2 cellular contexts compared by ENCODE assay signal in the genomic region with DNA sequence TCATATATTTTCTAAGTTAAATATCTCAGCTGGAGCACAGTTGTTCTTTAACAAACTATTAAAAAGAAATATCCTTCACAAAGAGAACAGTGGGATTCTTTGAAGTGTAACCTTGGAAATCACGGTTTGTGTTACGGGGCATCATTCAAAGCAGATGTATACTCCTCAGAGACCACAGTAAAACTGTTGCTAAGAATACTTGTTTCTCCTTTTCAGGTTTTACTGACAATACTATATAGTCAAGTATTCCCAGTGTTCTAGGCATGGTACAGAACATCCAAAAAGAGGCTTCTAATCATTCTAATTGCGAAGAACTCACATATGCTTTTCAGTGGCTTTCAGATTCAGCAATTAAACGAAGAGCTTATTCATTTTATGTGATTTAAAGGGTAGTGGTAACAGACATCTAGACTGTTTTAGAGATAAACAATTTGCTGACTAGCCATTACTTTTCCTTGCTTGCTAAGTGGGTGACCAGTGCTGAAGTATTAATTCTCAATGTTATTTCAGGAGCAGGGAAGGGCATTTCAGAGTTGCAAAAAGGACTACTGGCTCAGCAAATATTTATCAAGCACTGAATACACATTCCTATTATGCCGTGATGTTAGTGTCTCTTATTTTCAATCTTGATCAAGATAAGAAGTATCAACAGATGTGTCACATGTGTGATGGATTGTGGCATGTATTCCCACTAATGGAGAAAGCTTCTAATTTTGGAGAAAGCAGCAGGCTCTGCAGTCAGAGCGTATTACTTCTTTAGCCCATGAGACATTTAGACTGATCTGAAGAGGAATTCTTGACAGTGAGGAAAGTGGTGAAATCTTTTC.
TF ChIP-seq lines count a peak whose summit lies in the region.

No MANE protein-coding gene starts in this region.

TF ChIP-seq in WTC11, 78 proteins besides CTCF, POLR2A, EP300 and RAD21 (continued from another document):
- no peak for TF ChIP-seq ZNF121 (CRISPR knock-in tag; IDR thresholded peaks at IDR 0.05)
- TF ChIP-seq, protein P1, sequence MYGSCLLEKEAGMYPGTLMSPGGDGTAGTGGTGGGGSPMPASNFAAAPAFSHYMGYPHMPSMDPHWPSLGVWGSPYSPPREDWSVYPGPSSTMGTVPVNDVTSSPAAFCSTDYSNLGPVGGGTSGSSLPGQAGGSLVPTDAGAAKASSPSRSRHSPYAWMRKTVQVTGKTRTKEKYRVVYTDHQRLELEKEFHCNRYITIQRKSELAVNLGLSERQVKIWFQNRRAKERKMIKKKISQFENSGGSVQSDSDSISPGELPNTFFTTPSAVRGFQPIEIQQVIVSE (CRISPR knock-in tag; IDR thresholded peaks at IDR 0.05; ENCODE audit: borderline replicate concordance), result no peak
- TF ChIP-seq FOXK1 (CRISPR knock-in tag; IDR thresholded peaks at IDR 0.05), result no peak
- TF ChIP-seq CREM (CRISPR knock-in tag; IDR thresholded peaks at IDR 0.05), result no peak
- no peak for TF ChIP-seq ZNF138 (CRISPR knock-in tag; conservative IDR thresholded peaks at IDR 0.05)
- TF ChIP-seq, protein P2, sequence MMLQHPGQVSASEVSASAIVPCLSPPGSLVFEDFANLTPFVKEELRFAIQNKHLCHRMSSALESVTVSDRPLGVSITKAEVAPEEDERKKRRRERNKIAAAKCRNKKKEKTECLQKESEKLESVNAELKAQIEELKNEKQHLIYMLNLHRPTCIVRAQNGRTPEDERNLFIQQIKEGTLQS (CRISPR knock-in tag; conservative IDR thresholded peaks at IDR 0.05), result no peak
- TF ChIP-seq, protein P3, sequence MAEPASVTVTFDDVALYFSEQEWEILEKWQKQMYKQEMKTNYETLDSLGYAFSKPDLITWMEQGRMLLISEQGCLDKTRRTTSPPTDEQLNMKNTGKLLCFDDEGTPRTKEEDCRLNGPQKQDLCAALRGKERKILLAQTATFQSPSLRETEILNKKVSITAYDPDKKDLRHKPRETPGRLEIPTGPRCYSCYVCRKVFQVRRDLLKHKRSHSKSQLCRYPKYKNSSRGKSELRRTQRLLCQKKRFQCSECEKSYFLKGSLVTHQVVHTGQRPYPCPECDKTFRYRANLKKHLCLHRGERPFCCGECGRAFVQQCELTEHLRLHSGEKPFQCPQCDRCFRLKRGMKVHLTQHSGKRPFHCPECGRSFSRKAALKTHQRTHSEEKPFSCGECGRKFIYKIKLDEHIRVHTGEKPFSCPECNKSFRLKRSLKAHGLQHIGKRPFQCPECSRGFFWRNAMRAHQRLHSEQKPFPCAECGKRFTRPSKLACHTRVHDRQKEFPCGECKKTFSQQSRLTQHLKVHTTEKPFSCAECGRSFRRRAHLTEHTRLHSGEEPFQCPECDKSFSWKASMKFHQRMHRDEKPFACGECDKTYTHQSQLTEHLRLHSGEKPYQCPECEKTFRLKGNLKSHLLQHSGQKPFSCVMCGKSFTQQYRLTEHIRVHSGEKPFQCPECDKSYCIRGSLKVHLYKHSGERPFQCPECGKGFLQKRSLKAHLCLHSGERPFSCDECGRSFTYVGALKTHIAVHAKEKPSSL (CRISPR knock-in tag; conservative IDR thresholded peaks at IDR 0.05), result no peak

TF ChIP-seq in HepG2, 621 proteins besides CTCF, POLR2A, EP300 and RAD21 (continued from another document):
- TF ChIP-seq, protein P4, sequence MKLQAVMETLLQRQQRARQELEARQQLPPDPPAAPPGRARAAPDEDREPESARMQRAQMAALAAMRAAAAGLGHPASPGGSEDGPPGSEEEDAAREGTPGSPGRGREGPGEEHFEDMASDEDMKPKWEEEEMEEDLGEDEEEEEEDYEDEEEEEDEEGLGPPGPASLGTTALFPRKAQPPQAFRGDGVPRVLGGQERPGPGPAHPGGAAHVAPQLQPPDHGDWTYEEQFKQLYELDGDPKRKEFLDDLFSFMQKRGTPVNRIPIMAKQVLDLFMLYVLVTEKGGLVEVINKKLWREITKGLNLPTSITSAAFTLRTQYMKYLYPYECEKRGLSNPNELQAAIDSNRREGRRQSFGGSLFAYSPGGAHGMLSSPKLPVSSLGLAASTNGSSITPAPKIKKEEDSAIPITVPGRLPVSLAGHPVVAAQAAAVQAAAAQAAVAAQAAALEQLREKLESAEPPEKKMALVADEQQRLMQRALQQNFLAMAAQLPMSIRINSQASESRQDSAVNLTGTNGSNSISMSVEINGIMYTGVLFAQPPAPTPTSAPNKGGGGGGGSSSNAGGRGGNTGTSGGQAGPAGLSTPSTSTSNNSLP (IDR thresholded peaks at IDR 0.05; ENCODE audit: low read depth, low read length), result 0 out of 2 replicates have a peak, but pooled peaks have one; percentile 13
- TF ChIP-seq MAFK (conservative IDR thresholded peaks at IDR 0.05 in 1 of 2, IDR thresholded peaks at IDR 0.05 in 1 of 2; ENCODE audit: low read length in 2 of 2) (peak; percentile 61 to 81; a peak in 3 of 4 replicates), CHD4 (IDR thresholded peaks at IDR 0.05; ENCODE audit: borderline replicate concordance, low read length) (no peak), MAFF (IDR thresholded peaks at IDR 0.05; ENCODE audit: low read depth, low read length) (peak; percentile 78), NCOA5 (CRISPR knock-in tag; IDR thresholded peaks at IDR 0.05) (no peak), ZNF720 (CRISPR knock-in tag; IDR thresholded peaks at IDR 0.05) (no peak), PHF5A (CRISPR knock-in tag; IDR thresholded peaks at IDR 0.05; ENCODE audit: low read depth, unreplicated experiment) (no peak), ATAD3A (CRISPR knock-in tag; IDR thresholded peaks at IDR 0.05) (no peak)
- TF ChIP-seq, protein P5, sequence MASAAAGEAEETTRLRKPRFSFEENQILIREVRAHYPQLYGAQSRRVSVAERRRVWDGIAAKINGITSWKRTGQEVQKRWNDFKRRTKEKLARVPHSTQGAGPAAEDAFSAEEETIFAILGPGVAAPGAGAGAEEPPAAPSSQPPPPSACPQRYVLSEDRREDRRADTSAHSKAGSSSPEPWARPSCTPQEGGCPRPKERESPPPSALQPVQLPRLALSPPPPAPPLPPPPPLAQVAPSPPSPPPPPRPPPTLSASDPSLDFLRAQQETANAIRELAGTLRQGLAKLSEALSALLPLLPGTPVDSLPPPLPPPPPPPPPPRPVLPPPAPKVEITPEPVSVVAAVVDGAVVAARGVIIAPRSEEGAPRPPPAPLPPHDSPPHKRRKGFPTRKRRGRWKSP (CRISPR knock-in tag; IDR thresholded peaks at IDR 0.05), result no peak
- TF ChIP-seq, protein P6, sequence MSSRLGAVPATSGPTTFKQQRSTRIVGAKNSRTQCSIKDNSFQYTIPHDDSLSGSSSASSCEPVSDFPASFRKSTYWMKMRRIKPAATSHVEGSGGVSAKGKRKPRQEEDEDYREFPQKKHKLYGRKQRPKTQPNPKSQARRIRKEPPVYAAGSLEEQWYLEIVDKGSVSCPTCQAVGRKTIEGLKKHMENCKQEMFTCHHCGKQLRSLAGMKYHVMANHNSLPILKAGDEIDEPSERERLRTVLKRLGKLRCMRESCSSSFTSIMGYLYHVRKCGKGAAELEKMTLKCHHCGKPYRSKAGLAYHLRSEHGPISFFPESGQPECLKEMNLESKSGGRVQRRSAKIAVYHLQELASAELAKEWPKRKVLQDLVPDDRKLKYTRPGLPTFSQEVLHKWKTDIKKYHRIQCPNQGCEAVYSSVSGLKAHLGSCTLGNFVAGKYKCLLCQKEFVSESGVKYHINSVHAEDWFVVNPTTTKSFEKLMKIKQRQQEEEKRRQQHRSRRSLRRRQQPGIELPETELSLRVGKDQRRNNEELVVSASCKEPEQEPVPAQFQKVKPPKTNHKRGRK (CRISPR knock-in tag; IDR thresholded peaks at IDR 0.05), result no peak
- TF ChIP-seq, protein P7, sequence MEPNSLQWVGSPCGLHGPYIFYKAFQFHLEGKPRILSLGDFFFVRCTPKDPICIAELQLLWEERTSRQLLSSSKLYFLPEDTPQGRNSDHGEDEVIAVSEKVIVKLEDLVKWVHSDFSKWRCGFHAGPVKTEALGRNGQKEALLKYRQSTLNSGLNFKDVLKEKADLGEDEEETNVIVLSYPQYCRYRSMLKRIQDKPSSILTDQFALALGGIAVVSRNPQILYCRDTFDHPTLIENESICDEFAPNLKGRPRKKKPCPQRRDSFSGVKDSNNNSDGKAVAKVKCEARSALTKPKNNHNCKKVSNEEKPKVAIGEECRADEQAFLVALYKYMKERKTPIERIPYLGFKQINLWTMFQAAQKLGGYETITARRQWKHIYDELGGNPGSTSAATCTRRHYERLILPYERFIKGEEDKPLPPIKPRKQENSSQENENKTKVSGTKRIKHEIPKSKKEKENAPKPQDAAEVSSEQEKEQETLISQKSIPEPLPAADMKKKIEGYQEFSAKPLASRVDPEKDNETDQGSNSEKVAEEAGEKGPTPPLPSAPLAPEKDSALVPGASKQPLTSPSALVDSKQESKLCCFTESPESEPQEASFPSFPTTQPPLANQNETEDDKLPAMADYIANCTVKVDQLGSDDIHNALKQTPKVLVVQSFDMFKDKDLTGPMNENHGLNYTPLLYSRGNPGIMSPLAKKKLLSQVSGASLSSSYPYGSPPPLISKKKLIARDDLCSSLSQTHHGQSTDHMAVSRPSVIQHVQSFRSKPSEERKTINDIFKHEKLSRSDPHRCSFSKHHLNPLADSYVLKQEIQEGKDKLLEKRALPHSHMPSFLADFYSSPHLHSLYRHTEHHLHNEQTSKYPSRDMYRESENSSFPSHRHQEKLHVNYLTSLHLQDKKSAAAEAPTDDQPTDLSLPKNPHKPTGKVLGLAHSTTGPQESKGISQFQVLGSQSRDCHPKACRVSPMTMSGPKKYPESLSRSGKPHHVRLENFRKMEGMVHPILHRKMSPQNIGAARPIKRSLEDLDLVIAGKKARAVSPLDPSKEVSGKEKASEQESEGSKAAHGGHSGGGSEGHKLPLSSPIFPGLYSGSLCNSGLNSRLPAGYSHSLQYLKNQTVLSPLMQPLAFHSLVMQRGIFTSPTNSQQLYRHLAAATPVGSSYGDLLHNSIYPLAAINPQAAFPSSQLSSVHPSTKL (CRISPR knock-in tag; IDR thresholded peaks at IDR 0.05), result peak; percentile 25; the same call in 1 of the 2 replicates
TF ChIP-seq in HepG2: peak in this region for 6.
